Comparison of ENCODE assay signal across 11 cellular contexts in the genomic region with DNA sequence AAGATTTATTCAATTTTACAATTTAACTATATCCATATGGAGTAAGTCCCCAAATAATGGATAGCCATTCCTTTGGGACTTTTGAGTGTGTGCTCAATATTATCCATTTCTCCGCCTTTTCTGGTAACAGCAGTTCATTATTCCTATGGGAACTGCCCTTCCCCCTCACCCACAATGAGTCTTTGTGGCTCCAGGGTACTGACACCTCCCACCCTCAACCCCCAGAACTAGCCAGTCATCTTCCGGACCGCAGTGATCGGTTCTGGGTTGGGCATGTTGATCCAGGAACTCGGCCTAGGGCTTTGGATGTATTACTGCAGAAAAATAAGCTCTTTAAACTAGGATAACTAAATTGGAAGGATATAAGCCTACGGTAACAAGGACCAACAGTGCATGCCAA. TPM values are rescaled to one million over a fixed set of nuclear protein-coding genes. Genes with fewer than 3 reads are reported as not detected.
A peak's percentile ranks its signal among the peaks of the same experiment; 100 is the strongest.
DNase-seq lines count a peak whose midpoint lies in the region; TF ChIP-seq lines count a peak whose summit lies in the region.
"Had no signal": no experiment of that assay in that cellular context is flagged by ENCODE, and none has a peak within 500 bp of the region (broad histone marks: within the 10 kb centered on the region; RNA-seq: fewer than 3 reads in every experiment).

No MANE protein-coding gene starts in this region.

- no peaks in the 10 kb centered on the region for H3K27me3 ChIP-seq in thyroid gland

- DNase-seq in activated CD4-positive, alpha-beta T cell treated with anti-CD3 and anti-CD28 coated beads, Interleukin-2, amount 10 ng/mL, durations not matched to agents 24 days and 14 days: no peak
- DNase-seq in activated CD4-positive, alpha-beta T cell treated with anti-CD3 and anti-CD28 coated beads for 4 hours: no peak
- DNase-seq in NCI-H69 (lab: John Stamatoyannopoulos, UW) (peak; percentile 7), globus pallidus (ENCODE audit: low spot score) (peak; percentile 92), osteocyte (ENCODE audit: extremely low spot score, unreplicated experiment) (no peak), DMS153 treated with DMSO at 0.1 percent for 48 hours (lab: John Stamatoyannopoulos, UW; ENCODE audit: unreplicated experiment) (no peak), thyroid gland (no peak), COLO829 (ENCODE audit: low spot score) (no peak)
- DNase-seq: effector CD8-positive, alpha-beta T cell; NCI-H1048; stimulated activated naive CD4-positive, alpha-beta T cell treated with Interleukin-2 at 50 U/mL for 16 hours had no signal

- TF ChIP-seq CTCF in osteocyte (IDR thresholded peaks at IDR 0.05): no peak
- TF ChIP-seq CTCF in thyroid gland (IDR thresholded peaks at IDR 0.05): no peak

- H3K4me1 ChIP-seq in thyroid gland: peaks cover 0 to 3% of the 10 kb centered on the region in 2 donors

- peaks cover 6% of the 10 kb centered on the region for H3K4me1 Mint-ChIP-seq in activated CD4-positive, alpha-beta T cell treated with anti-CD3 and anti-CD28 coated beads, Interleukin-2, amount 10 ng/mL, durations not matched to agents 24 days and 14 days
- H3K4me1 Mint-ChIP-seq in osteocyte (ENCODE audit: unreplicated experiment): peaks cover 40% of the 10 kb centered on the region

- no peaks in the 10 kb centered on the region for H3K9me3 Mint-ChIP-seq in activated CD4-positive, alpha-beta T cell treated with anti-CD3 and anti-CD28 coated beads, Interleukin-2, amount 10 ng/mL, durations not matched to agents 24 days and 14 days
- H3K9me3 Mint-ChIP-seq in osteocyte (ENCODE audit: unreplicated experiment): no peaks in the 10 kb centered on the region

- H3K36me3 Mint-ChIP-seq in activated CD4-positive, alpha-beta T cell treated with anti-CD3 and anti-CD28 coated beads, Interleukin-2, amount 10 ng/mL, durations not matched to agents 24 days and 14 days (ENCODE audit: low read depth): no peaks in the 10 kb centered on the region
- H3K36me3 Mint-ChIP-seq in osteocyte (ENCODE audit: unreplicated experiment): no peaks in the 10 kb centered on the region

- no peak overlapping the region for H3K27ac ChIP-seq in thyroid gland

- H3K4me3 Mint-ChIP-seq in activated CD4-positive, alpha-beta T cell treated with anti-CD3 and anti-CD28 coated beads, Interleukin-2, amount 10 ng/mL, durations not matched to agents 24 days and 14 days: peak overlapping the region; percentile 58
- H3K4me3 Mint-ChIP-seq in osteocyte (ENCODE audit: unreplicated experiment): peak overlapping the region; percentile 80

- H3K27me3 Mint-ChIP-seq in activated CD4-positive, alpha-beta T cell treated with anti-CD3 and anti-CD28 coated beads, Interleukin-2, amount 10 ng/mL, durations not matched to agents 24 days and 14 days: peaks cover 67% of the 10 kb centered on the region
- no peaks in the 10 kb centered on the region for H3K27me3 Mint-ChIP-seq in osteocyte (ENCODE audit: unreplicated experiment)

- 93 to 99% methylated on average over 6 of the region's 6 CpGs for WGBS in thyroid gland, 2 donors

- intact Hi-C loops in activated CD4-positive, alpha-beta T cell treated with anti-CD3 and anti-CD28 coated beads, Interleukin-2, amount 10 ng/mL, durations not matched to agents 24 days and 14 days (cut with micrococcal nuclease): no loop called here
- intact Hi-C loops in thyroid gland (cut with DNase I): no loop called here

- no peak overlapping the region for H3K4me3 ChIP-seq in thyroid gland (replicated peaks in 1 of 3)

- H3K27ac Mint-ChIP-seq in activated CD4-positive, alpha-beta T cell treated with anti-CD3 and anti-CD28 coated beads, Interleukin-2, amount 10 ng/mL, durations not matched to agents 24 days and 14 days: no peak overlapping the region
- H3K27ac Mint-ChIP-seq in osteocyte (ENCODE audit: unreplicated experiment): peak overlapping the region; percentile 78

- no peaks in the 10 kb centered on the region for H3K9me3 ChIP-seq in thyroid gland

- no peaks in the 10 kb centered on the region for H3K36me3 ChIP-seq in thyroid gland

- no peak for TF ChIP-seq POLR2A in thyroid gland (IDR thresholded peaks at IDR 0.05)

RNA-seq across cellular contexts. Expression of gene HECW2, which starts 0.8 kb away (rescaled TPM):
- total RNA-seq in activated CD4-positive, alpha-beta T cell treated with anti-CD3 and anti-CD28 coated beads, Interleukin-2, amount 10 ng/mL, durations not matched to agents 24 days and 14 days: 0.50 and 0.63 TPM in 2 replicates
- total RNA-seq in osteocyte (25.6 and 26.5 TPM in 2 replicates), thyroid gland (10 to 100 TPM; 22.9 to 34.7 (median 30.7) TPM)

RNA-seq across cellular contexts. Expression of gene CCDC150, which starts 45.4 kb away (rescaled TPM):
- 18.2 and 21.1 TPM in 2 replicates for total RNA-seq in activated CD4-positive, alpha-beta T cell treated with anti-CD3 and anti-CD28 coated beads, Interleukin-2, amount 10 ng/mL, durations not matched to agents 24 days and 14 days
- total RNA-seq in osteocyte (6.1 and 7.1 TPM in 2 replicates), thyroid gland (1 to 10 TPM in 3 of 4 donors, under 1 TPM in 1; 0.94 to 3.2 (median 1.5) TPM)

Comparison
In these comparisons a context has a peak if more than half of its experiments do, and no peak if none do; other contexts are left out.
1. DNase-seq: peak in NCI-H69 (single experiment) and globus pallidus (single experiment); none in activated CD4-positive, alpha-beta T cell treated with anti-CD3 and anti-CD28 coated beads, Interleukin-2, amount 10 ng/mL, durations not matched to agents 24 days and 14 days (single experiment), activated CD4-positive, alpha-beta T cell treated with anti-CD3 and anti-CD28 coated beads for 4 hours (0 of 2), osteocyte (single experiment), DMS153 treated with DMSO at 0.1 percent for 48 hours (single experiment), thyroid gland (0 of 2) and COLO829 (single experiment).
2. RNA of gene HECW2, which starts 0.8 kb away (total RNA-seq): 22.9 to 34.7 TPM in thyroid gland and 25.6 to 26.5 TPM in osteocyte; 0.50 to 0.63 TPM in activated CD4-positive, alpha-beta T cell treated with anti-CD3 and anti-CD28 coated beads, Interleukin-2, amount 10 ng/mL, durations not matched to agents 24 days and 14 days; every median in the first group is over 10 times any median in the second.